In the genomic region with DNA sequence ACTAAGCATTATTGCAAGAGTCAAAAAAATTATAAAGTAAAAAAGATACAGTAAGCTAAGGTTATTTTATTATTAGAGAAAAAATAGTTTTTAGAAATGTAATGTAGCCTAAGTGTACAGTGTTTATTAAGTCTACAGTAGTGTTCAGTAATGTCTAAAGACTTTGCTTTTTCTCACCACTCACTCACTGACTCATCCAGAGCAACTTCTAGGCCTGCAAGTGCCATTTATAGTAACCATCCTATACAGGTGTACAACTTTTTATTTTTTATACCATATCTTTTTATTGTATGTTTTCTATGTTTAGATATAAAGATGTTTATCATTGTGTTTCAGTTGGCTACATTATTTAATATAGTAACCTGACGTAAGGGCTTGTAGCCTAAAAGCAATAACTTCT, we compare ENCODE assay signal across 1 cellular context.
DNase-seq lines count a peak whose midpoint lies in the region; ATAC-seq and TF ChIP-seq lines count a peak whose summit lies in the region.
"Not testable (repeated sequence)": the region's sequence is repeated elsewhere in the genome, so short reads cannot be mapped to it uniquely, and the experiment has no call there.

No MANE protein-coding gene starts in this region.

- H3K27ac ChIP-seq in GM23338 (ENCODE audit: low read depth): not testable (repeated sequence)

- H3K9me2 ChIP-seq in GM23338 (ENCODE audit: insufficient read depth): not testable (repeated sequence)

- H3K4me1 Mint-ChIP-seq in GM23338: not testable (repeated sequence)

- not testable (repeated sequence) for H4K20me1 ChIP-seq in GM23338 (replicated peaks; ENCODE audit: insufficient read depth)

- not testable (repeated sequence) for DNase-seq in GM23338 (ENCODE audit: low spot score)

- peaks cover 87% of the 10 kb centered on the region for H3K9me3 Mint-ChIP-seq in GM23338

- not testable (repeated sequence) for ATAC-seq in GM23338

- H3K79me2 ChIP-seq in GM23338 (replicated peaks; ENCODE audit: insufficient read depth): not testable (repeated sequence)

- not testable (repeated sequence) for TF ChIP-seq CTCF in GM23338 (conservative IDR thresholded peaks at IDR 0.05; ENCODE audit: low read depth in 2 of 2)

- H3K27ac Mint-ChIP-seq in GM23338: not testable (repeated sequence)

- not testable (repeated sequence) for H2AFZ ChIP-seq in GM23338

- H3K4me2 ChIP-seq in GM23338: not testable (repeated sequence)

- H3K36me3 ChIP-seq in GM23338 (ENCODE audit: insufficient read depth): not testable (repeated sequence)

- H3K4me1 ChIP-seq in GM23338 (ENCODE audit: insufficient read depth): not testable (repeated sequence)

- H3K4me3 Mint-ChIP-seq in GM23338: not testable (repeated sequence)

- H3K27me3 Mint-ChIP-seq in GM23338 (ENCODE audit: insufficient read depth, low read depth, poor library complexity): not testable (repeated sequence)

- H3K4me3 ChIP-seq in GM23338: 0 out of 2 replicates have a peak overlapping the region, but pooled peaks have one; percentile 0

- not testable (repeated sequence) for H3F3A ChIP-seq in GM23338 (replicated peaks; ENCODE audit: low read depth)

- not testable (repeated sequence) for H3K27me3 ChIP-seq in GM23338 (ENCODE audit: insufficient read depth)

- H3K36me3 Mint-ChIP-seq in GM23338 (ENCODE audit: low read depth): peaks cover 29% of the 10 kb centered on the region
